Comparison of ENCODE assay signal across 29 cellular contexts in the genomic region with DNA sequence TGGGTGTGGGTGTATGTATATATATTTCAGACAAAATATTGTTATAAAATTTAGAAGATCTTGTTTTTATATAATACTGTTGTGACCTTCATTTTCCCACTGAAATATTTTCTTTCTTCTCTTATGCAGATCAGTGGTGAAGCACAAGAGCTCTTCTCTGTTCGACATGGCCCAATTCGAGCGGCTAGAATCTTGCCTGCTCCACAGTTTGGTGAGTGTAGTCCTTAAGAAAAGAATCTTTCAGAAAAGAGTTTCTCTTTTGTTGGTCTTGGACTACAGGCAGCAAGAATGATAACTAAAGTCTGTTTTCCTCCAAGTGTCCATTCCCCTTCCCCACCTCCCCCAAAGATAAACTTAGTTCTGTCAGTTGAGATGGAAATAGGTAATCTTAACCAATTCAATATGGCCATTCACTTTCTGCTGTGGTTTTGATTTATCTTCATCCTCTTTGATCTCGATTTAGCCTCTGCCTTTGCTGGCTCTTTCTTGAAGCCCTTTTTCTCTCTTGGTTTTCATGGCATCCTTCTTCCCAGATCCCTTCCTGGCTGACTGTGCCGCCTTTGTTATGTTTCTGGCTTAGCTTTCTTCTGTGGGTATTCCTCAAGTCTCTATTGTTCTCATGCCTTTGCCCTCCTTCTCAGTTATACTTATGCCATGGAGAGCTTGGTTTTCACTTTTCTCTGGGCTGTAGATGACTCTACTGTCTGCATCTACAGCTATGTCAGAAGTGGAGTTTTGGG.
A peak's percentile ranks its signal among the peaks of the same experiment; 100 is the strongest.
DNase-seq lines count a peak whose midpoint lies in the region; ATAC-seq, FAIRE-seq and TF ChIP-seq lines count a peak whose summit lies in the region.
"Had no signal": no experiment of that assay in that cellular context is flagged by ENCODE, and none has a peak within 500 bp of the region (broad histone marks: within the 10 kb centered on the region; RNA-seq: fewer than 3 reads in every experiment).

No MANE protein-coding gene starts in this region.

- FAIRE-seq in H54 (lab: Jason Lieb, UNC), result peak; percentile 62
- no peak for FAIRE-seq in GM12878 (lab: Jason Lieb, UNC)
- FAIRE-seq: GM18507 had no signal

- no peak overlapping the region for H2BK5ac ChIP-seq in neuronal stem cell (ENCODE audit: low read length)

- no peak overlapping the region for H3K4me3 ChIP-seq in GM12878
- H3K4me3 ChIP-seq in iPS DF 6.9 (ENCODE audit: low read length), result no peak overlapping the region
- no peak overlapping the region for H3K4me3 ChIP-seq in neuronal stem cell (ENCODE audit: low read length in 2 of 2)
- H3K4me3 ChIP-seq in ascending aorta, result no peak overlapping the region
- H3K4me3 ChIP-seq: cardiac muscle cell, heart right ventricle, sigmoid colon, vagina had no signal

- H2BK120ac ChIP-seq in neuronal stem cell (ENCODE audit: low read depth, low read length), result no peak overlapping the region

- no peak for DNase-seq in H54 (ENCODE audit: insufficient read length, low spot score)
- DNase-seq in GM12878 (ENCODE audit: low read depth, low spot score), result no peak
- DNase-seq in iPS DF 6.9 (ENCODE audit: low read depth, low spot score), result peak; percentile 5
- DNase-seq in neuronal stem cell (ENCODE audit: low spot score), result peak; percentile 14
- DNase-seq in ascending aorta (ENCODE audit: low spot score in 2 of 2), result no peak
- no peak for DNase-seq in central memory CD4-positive, alpha-beta T cell
- no peak for DNase-seq in activated CD4-positive, alpha-beta T cell treated with anti-CD3 and anti-CD28 coated beads for 36 hours
- DNase-seq: activated CD4-positive, CD25-positive, alpha-beta regulatory T cell treated with anti-CD3 and anti-CD28 coated beads, Interleukin-2, amount 50 U/mL, for 72 hours; activated naive CD4-positive, alpha-beta T cell; activated T-cell treated with anti-CD3 and anti-CD28 coated beads, Interleukin-2, amount 50 U/mL, for 4 hours; amniotic stem cell; dermis blood vessel endothelial cell; HCEC 1CT; heart right ventricle; naive thymus-derived CD8-positive, alpha-beta T cell; NCI-H1092; NCI-H2029 treated with DMSO at 0.1 percent for 48 hours; NCI-H345; PC-3; posterior cingulate gyrus; SHP77; sigmoid colon; stimulated activated CD4-positive, alpha-beta T cell treated with anti-CD3 and anti-CD28 coated beads, Interleukin-15, amount 100 ng/mL, for 24 hours had no signal

- no peak overlapping the region for H4K8ac ChIP-seq in neuronal stem cell (ENCODE audit: low read depth, low read length)

- H2BK12ac ChIP-seq in neuronal stem cell (ENCODE audit: low read length), result no peak overlapping the region

- RAD21 ChIA-PET in GM12878 (lab: Charles Lee; ENCODE audit: unreplicated experiment), result no interaction called here

- 0 out of 2 replicates have a peak, but pooled peaks cover 2% of the 10 kb centered on the region for H3K4me1 ChIP-seq in GM12878 (ENCODE audit: control insufficient read depth, insufficient read depth, low read length)
- no peaks in the 10 kb centered on the region; the same call in 1 of the 2 replicates for H3K4me1 ChIP-seq in iPS DF 6.9 (ENCODE audit: control insufficient read depth, insufficient read depth, low read length)
- peaks cover 6 to 28% of the 10 kb centered on the region in 2 donors for H3K4me1 ChIP-seq in neuronal stem cell (ENCODE audit: control insufficient read depth in 2 of 2, insufficient read depth in 1 of 2, low read depth in 1 of 2, low read length in 2 of 2)
- no peaks in the 10 kb centered on the region for H3K4me1 ChIP-seq in ascending aorta
- H3K4me1 ChIP-seq: sigmoid colon, vagina had no signal

- H4K20me1 ChIP-seq in GM12878 (ENCODE audit: control insufficient read depth, insufficient read depth), result no peaks in the 10 kb centered on the region

- no TSS peak for BruUV-seq in GM12878 (replicated peaks; lab: Mats Ljungman, UMichigan)

- no peak overlapping the region for H3K18ac ChIP-seq in neuronal stem cell (ENCODE audit: low read length)

- intact Hi-C loops in GM12878 (cut with micrococcal nuclease; ENCODE audit: unreplicated experiment) (no loop called here), ascending aorta (cut with DNase I) (no loop called here)
- intact Hi-C loops in activated CD4-positive, alpha-beta T cell treated with anti-CD3 and anti-CD28 coated beads for 36 hours (cut with DNase I, micrococcal nuclease), result no loop called here

- H3K9me3 Mint-ChIP-seq in activated CD4-positive, alpha-beta T cell treated with anti-CD3 and anti-CD28 coated beads for 36 hours (ENCODE audit: low read depth), result peaks cover 6% of the 10 kb centered on the region

- ATAC-seq in GM12878, result no peak
- ATAC-seq in HG03521 (IDR thresholded peaks at IDR 0.05; ENCODE audit: unreplicated experiment), result no peak
- no peak for ATAC-seq in activated CD4-positive, alpha-beta T cell treated with anti-CD3 and anti-CD28 coated beads for 36 hours
- ATAC-seq: activated T-cell treated with anti-CD3 and anti-CD28 coated beads, Interleukin-2, amount 50 U/mL, for 4 hours; heart right ventricle; naive thymus-derived CD8-positive, alpha-beta T cell; PC-3 had no signal

- no peak for TF ChIP-seq RAD21 in GM12878 (IDR thresholded peaks at IDR 0.05; ENCODE audit: insufficient read depth, low read depth, low read length)

- H2AFZ ChIP-seq in GM12878 (ENCODE audit: control insufficient read depth, low read depth, low read length) (no peak overlapping the region), neuronal stem cell (ENCODE audit: low read length) (peak overlapping the region; percentile 61)

- H3K4me1 Mint-ChIP-seq in activated CD4-positive, alpha-beta T cell treated with anti-CD3 and anti-CD28 coated beads for 36 hours, result no peaks in the 10 kb centered on the region

- in situ Hi-C loops in GM12878 (cut with MboI), result no loop called here

- no peak overlapping the region for H3K4me3 Mint-ChIP-seq in activated CD4-positive, alpha-beta T cell treated with anti-CD3 and anti-CD28 coated beads for 36 hours
- H3K4me3 Mint-ChIP-seq: activated T-cell treated with anti-CD3 and anti-CD28 coated beads, Interleukin-2, amount 50 U/mL, for 4 hours; naive thymus-derived CD8-positive, alpha-beta T cell had no signal

- WGBS in GM12878 (ENCODE audit: insufficient coverage, insufficient replicate concordance, low lambda C conversion rate, missing lambda C conversion rate), result 79% methylated on average over 5 of the region's 5 CpGs
- WGBS in iPS DF 6.9 (ENCODE audit: insufficient coverage, insufficient read length), result no CpG with 5 or more reads among the region's 5 CpGs
- WGBS in neuronal stem cell (ENCODE audit: extremely low coverage in 2 of 2, insufficient read length in 2 of 2, insufficient replicate concordance in 1 of 2), 2 donors, result no CpG with 5 or more reads among the region's 5 CpGs

- no peak overlapping the region for H3K27ac Mint-ChIP-seq in activated CD4-positive, alpha-beta T cell treated with anti-CD3 and anti-CD28 coated beads for 36 hours

- no peak overlapping the region for H3K23ac ChIP-seq in neuronal stem cell (ENCODE audit: low read depth, low read length, poor library complexity)

- H3K36me3 Mint-ChIP-seq in activated CD4-positive, alpha-beta T cell treated with anti-CD3 and anti-CD28 coated beads for 36 hours (ENCODE audit: low read depth), result peaks cover 10% of the 10 kb centered on the region

- H3K14ac ChIP-seq in neuronal stem cell (ENCODE audit: low read length), result no peak overlapping the region

- no peak overlapping the region for H2BK15ac ChIP-seq in neuronal stem cell (ENCODE audit: low read length)

- no peak overlapping the region for H3K27ac ChIP-seq in GM12878 (ENCODE audit: control insufficient read depth, insufficient read depth)
- no peak overlapping the region for H3K27ac ChIP-seq in iPS DF 6.9 (ENCODE audit: low read length)
- H3K27ac ChIP-seq in neuronal stem cell (replicated peaks; ENCODE audit: low read length), result no peak overlapping the region
- H3K27ac ChIP-seq in ascending aorta, result no peak overlapping the region
- H3K27ac ChIP-seq: C4-2B, cardiac muscle cell, heart right ventricle, KMS-11, sigmoid colon, vagina had no signal

- TF ChIP-seq CTCF in GM12878 (IDR thresholded peaks at IDR 0.05 in 2 of 3, conservative IDR thresholded peaks at IDR 0.05 in 1 of 3; ENCODE audit: control insufficient read depth in 2 of 3, extremely low read depth in 1 of 3, insufficient read depth in 1 of 3, low read depth in 3 of 3, low read length in 3 of 3), result no peak
- no peak for TF ChIP-seq CTCF in ascending aorta (IDR thresholded peaks at IDR 0.05)

- H3K79me1 ChIP-seq in neuronal stem cell (ENCODE audit: low read depth, low read length), result no peaks in the 10 kb centered on the region

- H3K9me3 ChIP-seq in GM12878 (replicated peaks; ENCODE audit: control insufficient read depth, insufficient read depth, low read length) (no peaks in the 10 kb centered on the region), iPS DF 6.9 (ENCODE audit: control insufficient read depth, insufficient read depth, low read length) (no peaks in the 10 kb centered on the region), neuronal stem cell (replicated peaks in 1 of 2; ENCODE audit: control insufficient read depth in 2 of 2, insufficient read depth in 1 of 2, low read depth in 1 of 2, low read length in 2 of 2) (peaks cover 0 to 9% of the 10 kb centered on the region in 2 donors), ascending aorta (peaks cover 0 to 13% of the 10 kb centered on the region in 2 donors)
- H3K9me3 ChIP-seq: vagina had no signal

- TF ChIP-seq EP300 in GM12878 (IDR thresholded peaks at IDR 0.05; ENCODE audit: borderline replicate concordance in 1 of 2, control insufficient read depth in 1 of 2, low read depth in 2 of 2, low read length in 2 of 2), result no peak

- H3K79me2 ChIP-seq in GM12878 (ENCODE audit: control insufficient read depth, insufficient read depth, low read length), result no peaks in the 10 kb centered on the region

- no peak overlapping the region for H4K91ac ChIP-seq in neuronal stem cell (ENCODE audit: low read depth, low read length, poor library complexity)

- H3K9ac ChIP-seq in GM12878 (ENCODE audit: control insufficient read depth, insufficient read depth, low read length) (no peak overlapping the region), neuronal stem cell (ENCODE audit: low read depth, low read length, poor library complexity) (no peak overlapping the region)
- H3K9ac ChIP-seq: KMS-11 had no signal

- POLR2A ChIA-PET in GM12878 (lab: Charles Lee), result no interaction called here
- POLR2A ChIA-PET in activated CD4-positive, alpha-beta T cell treated with anti-CD3 and anti-CD28 coated beads for 36 hours (lab: Charles Lee), result no interaction called here

- H3K4me2 ChIP-seq in GM12878 (ENCODE audit: control insufficient read depth, insufficient read depth), result no peak overlapping the region
- no peak overlapping the region for H3K4me2 ChIP-seq in neuronal stem cell (ENCODE audit: insufficient read depth, low read length, poor library complexity, severe bottlenecking)
- H3K4me2 ChIP-seq: KMS-11 had no signal

- no peak overlapping the region for H3K4ac ChIP-seq in neuronal stem cell (ENCODE audit: low read length)

- no peaks in the 10 kb centered on the region for H3K27me3 ChIP-seq in GM12878 (replicated peaks in 1 of 2; ENCODE audit: control insufficient read depth in 2 of 2, insufficient read depth in 2 of 2, low read length in 1 of 2)
- no peaks in the 10 kb centered on the region for H3K27me3 ChIP-seq in iPS DF 6.9 (ENCODE audit: control insufficient read depth, insufficient read depth, low read length)
- H3K27me3 ChIP-seq in neuronal stem cell (ENCODE audit: control insufficient read depth in 3 of 3, insufficient read depth in 3 of 3, low read depth in 1 of 3, low read length in 3 of 3), result no peaks in the 10 kb centered on the region
- H3K27me3 ChIP-seq in ascending aorta, result no peaks in the 10 kb centered on the region
- H3K27me3 ChIP-seq: cardiac muscle cell, heart right ventricle, sigmoid colon, vagina had no signal

- no peak for TF ChIP-seq POLR2A in H54 (IDR thresholded peaks at IDR 0.05; ENCODE audit: low read depth, low read length)
- TF ChIP-seq POLR2A in GM12878 (IDR thresholded peaks at IDR 0.05; ENCODE audit: low read depth, low read length), result no peak

- CTCF ChIA-PET in GM12878 (lab: Yijun Ruan, JAX), result interaction anchor here (0.5 to 4.1 kb wide), 3 partner anchors 8 to 393 kb away, joined by 3 to 14 read pairs (median 3); no protein-coding TSS in a partner anchor
- CTCF ChIA-PET in activated CD4-positive, alpha-beta T cell treated with anti-CD3 and anti-CD28 coated beads for 36 hours (lab: Charles Lee), result interaction anchor here (2.8 kb wide), 1 partner anchor 27 kb away, joined by 14 read pairs; no protein-coding TSS in a partner anchor

- H3K36me3 ChIP-seq in GM12878 (ENCODE audit: control insufficient read depth in 2 of 2, insufficient read depth in 2 of 2, low read length in 1 of 2), result no peaks in the 10 kb centered on the region
- H3K36me3 ChIP-seq in iPS DF 6.9 (ENCODE audit: control insufficient read depth, insufficient read depth, low read length), result no peaks in the 10 kb centered on the region
- H3K36me3 ChIP-seq in neuronal stem cell (replicated peaks in 1 of 2; ENCODE audit: control insufficient read depth in 2 of 2, insufficient read depth in 2 of 2, low read length in 2 of 2), result no peaks in the 10 kb centered on the region
- H3K36me3 ChIP-seq in ascending aorta, result no peaks in the 10 kb centered on the region
- H3K36me3 ChIP-seq: cardiac muscle cell, sigmoid colon, vagina had no signal

- no peak overlapping the region for H2AK5ac ChIP-seq in neuronal stem cell (ENCODE audit: low read depth, low read length)

- H3K27me3 Mint-ChIP-seq in activated CD4-positive, alpha-beta T cell treated with anti-CD3 and anti-CD28 coated beads for 36 hours, result no peaks in the 10 kb centered on the region
- H3K27me3 Mint-ChIP-seq: naive thymus-derived CD8-positive, alpha-beta T cell had no signal

- SMC1A ChIA-PET in GM12878 (lab: Charles Lee; ENCODE audit: uncharacterized antibody, unreplicated experiment), result interaction anchor here (1.5 to 1.8 kb wide), 2 partner anchors 11 to 54 kb away, joined by 4 read pairs; no protein-coding TSS in a partner anchor

Comparison
In these comparisons a context has a peak if more than half of its experiments do, and no peak if none do; other contexts are left out.
1. DNase-seq: peak in iPS DF 6.9 (single experiment) and neuronal stem cell (single experiment); none in H54 (single experiment), GM12878 (single experiment), ascending aorta (0 of 2), central memory CD4-positive, alpha-beta T cell (single experiment) and activated CD4-positive, alpha-beta T cell treated with anti-CD3 and anti-CD28 coated beads for 36 hours (single experiment).